ENCODE assay signal across 21 cellular contexts in the genomic region with DNA sequence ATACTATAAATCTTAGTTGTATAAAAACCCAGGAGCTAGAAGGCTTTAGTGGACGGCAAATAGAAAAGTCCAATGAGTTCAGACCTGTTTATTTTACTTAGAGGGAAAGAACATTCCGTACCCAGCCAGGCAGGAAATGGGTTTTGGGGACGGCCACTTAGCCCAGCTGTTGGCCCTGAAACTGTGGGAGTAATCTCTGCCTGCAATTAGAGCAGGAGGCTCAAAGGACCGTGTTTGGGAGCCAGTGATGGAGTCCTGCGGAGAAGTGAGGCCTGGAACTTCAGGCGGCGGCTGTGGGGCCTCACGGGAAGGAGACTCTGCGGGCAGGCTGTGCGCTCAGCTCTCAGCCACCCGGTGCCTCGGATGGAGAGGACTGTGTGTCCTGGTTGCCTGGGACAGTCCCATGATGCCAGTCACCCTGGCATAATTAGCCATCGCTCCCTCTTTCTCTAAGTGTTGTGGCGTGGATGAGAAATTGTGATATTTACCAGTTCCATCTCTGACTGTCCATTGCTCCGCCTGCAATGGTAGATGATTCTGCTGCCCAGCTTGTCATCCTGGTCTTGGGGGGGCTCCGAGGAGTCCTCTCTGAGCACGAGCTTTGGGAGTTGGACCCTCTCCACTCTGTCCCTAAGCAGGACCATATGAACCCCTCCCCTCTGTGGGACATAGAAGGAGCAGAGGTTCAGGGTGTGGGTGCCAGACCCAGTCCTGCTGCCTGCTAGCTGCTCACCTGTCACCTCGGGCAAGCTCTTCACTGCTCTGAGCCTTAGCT.
DNase-seq lines count a peak whose midpoint lies in the region; ATAC-seq and TF ChIP-seq lines count a peak whose summit lies in the region.
"Had no signal": no experiment of that assay in that cellular context is flagged by ENCODE, and none has a peak within 500 bp of the region (broad histone marks: within the 10 kb centered on the region; RNA-seq: fewer than 3 reads in every experiment).

No MANE protein-coding gene starts in this region.

- TF ChIP-seq CTCF in Peyer's patch (IDR thresholded peaks at IDR 0.05), result no peak
- no peak for TF ChIP-seq CTCF in osteocyte (IDR thresholded peaks at IDR 0.05)
- TF ChIP-seq CTCF in type B pancreatic cell (conservative IDR thresholded peaks at IDR 0.05), result no peak

- H3K4me3 ChIP-seq in Peyer's patch, result no peak overlapping the region
- H3K4me3 ChIP-seq: GM12878, lung, MG63 had no signal

- H3K9me3 Mint-ChIP-seq in osteocyte (ENCODE audit: unreplicated experiment) (peaks cover 22% of the 10 kb centered on the region), type B pancreatic cell (peaks cover 15% of the 10 kb centered on the region)
- H3K9me3 Mint-ChIP-seq: T-helper 1 cell treated with Interleukin-12 subunit alpha and Interleukin-12 subunit beta and Interleukin-4 antibody, amounts not matched to agents 30 μg/mL and 1 μg/mL, for 36 hours had no signal

- no peaks in the 10 kb centered on the region for H3K36me3 Mint-ChIP-seq in osteocyte (ENCODE audit: unreplicated experiment)
- no peaks in the 10 kb centered on the region for H3K36me3 Mint-ChIP-seq in type B pancreatic cell
- H3K36me3 Mint-ChIP-seq: naive thymus-derived CD8-positive, alpha-beta T cell had no signal

- no peaks in the 10 kb centered on the region for H3K36me3 ChIP-seq in Peyer's patch
- H3K36me3 ChIP-seq: MG63 had no signal

- peak overlapping the region in 3 of 4 donors; percentile 35 to 49 (median 43) for H3K27ac ChIP-seq in Peyer's patch

- ATAC-seq in GM19023 (IDR thresholded peaks at IDR 0.05; ENCODE audit: unreplicated experiment), result no peak
- ATAC-seq: GM12878; naive thymus-derived CD8-positive, alpha-beta T cell; stimulated activated naive CD8-positive, alpha-beta T cell treated with anti-CD3 and anti-CD28 coated beads, Interleukin-15, amount 100 ng/mL, for 72 hours had no signal

- H3K9me3 ChIP-seq in Peyer's patch, result no peaks in the 10 kb centered on the region
- H3K9me3 ChIP-seq: MG63 had no signal

- H3K4me3 Mint-ChIP-seq in osteocyte (ENCODE audit: unreplicated experiment) (no peak overlapping the region), type B pancreatic cell (no peak overlapping the region)
- H3K4me3 Mint-ChIP-seq: B cell; naive thymus-derived CD8-positive, alpha-beta T cell; stimulated activated naive CD8-positive, alpha-beta T cell treated with anti-CD3 and anti-CD28 coated beads, Interleukin-15, amount 100 ng/mL, for 72 hours; T-helper 1 cell treated with Interleukin-12 subunit alpha and Interleukin-12 subunit beta and Interleukin-4 antibody, amounts not matched to agents 30 μg/mL and 1 μg/mL, for 36 hours had no signal

- H3K4me1 Mint-ChIP-seq in osteocyte (ENCODE audit: unreplicated experiment) (no peaks in the 10 kb centered on the region), type B pancreatic cell (ENCODE audit: unreplicated experiment) (no peaks in the 10 kb centered on the region)
- H3K4me1 Mint-ChIP-seq: B cell; stimulated activated naive CD8-positive, alpha-beta T cell treated with anti-CD3 and anti-CD28 coated beads, Interleukin-15, amount 100 ng/mL, for 72 hours had no signal

- H3K27me3 ChIP-seq in Peyer's patch, result no peaks in the 10 kb centered on the region
- H3K27me3 ChIP-seq: MG63 had no signal

- no peaks in the 10 kb centered on the region for H3K4me1 ChIP-seq in Peyer's patch

- H3K27me3 Mint-ChIP-seq in osteocyte (ENCODE audit: unreplicated experiment) (no peaks in the 10 kb centered on the region), type B pancreatic cell (no peaks in the 10 kb centered on the region)

- DNase-seq in Peyer's patch (peak in 2 of 3 donors; percentile 25 to 37), ecto neural progenitor cell (ENCODE audit: low spot score) (peak; percentile 10), osteocyte (ENCODE audit: extremely low spot score, unreplicated experiment) (peak; percentile 80), type B pancreatic cell (ENCODE audit: extremely low spot score, unreplicated experiment) (peak; percentile 56), DMS 273 treated with DMSO at 0.1 percent for 48 hours (lab: John Stamatoyannopoulos, UW) (no peak), SHP77 treated with DMSO at 0.1 percent for 48 hours (lab: John Stamatoyannopoulos, UW) (no peak)
- DNase-seq: activated CD4-positive, CD25-positive, alpha-beta regulatory T cell; activated gamma-delta T cell; anterior cingulate cortex; GDM1; MG63; NCI-H1694; NCI-H345; SIG-M5 had no signal

- H3K27ac Mint-ChIP-seq in osteocyte (ENCODE audit: unreplicated experiment), result no peak overlapping the region
- H3K27ac Mint-ChIP-seq in type B pancreatic cell, result no peak overlapping the region
- H3K27ac Mint-ChIP-seq: B cell; T-helper 1 cell treated with Interleukin-12 subunit alpha and Interleukin-12 subunit beta and Interleukin-4 antibody, amounts not matched to agents 30 μg/mL and 1 μg/mL, for 36 hours had no signal

- TF ChIP-seq POLR2A in Peyer's patch (IDR thresholded peaks at IDR 0.05), result no peak

Comparison
In these comparisons a context has a peak if more than half of its experiments do, and no peak if none do; other contexts are left out.
1. DNase-seq: peak in Peyer's patch (2 of 3), ecto neural progenitor cell (single experiment), osteocyte (single experiment) and type B pancreatic cell (single experiment); none in DMS 273 treated with DMSO at 0.1 percent for 48 hours (single experiment) and SHP77 treated with DMSO at 0.1 percent for 48 hours (single experiment).